9 cellular contexts compared by ENCODE assay signal in the genomic region with DNA sequence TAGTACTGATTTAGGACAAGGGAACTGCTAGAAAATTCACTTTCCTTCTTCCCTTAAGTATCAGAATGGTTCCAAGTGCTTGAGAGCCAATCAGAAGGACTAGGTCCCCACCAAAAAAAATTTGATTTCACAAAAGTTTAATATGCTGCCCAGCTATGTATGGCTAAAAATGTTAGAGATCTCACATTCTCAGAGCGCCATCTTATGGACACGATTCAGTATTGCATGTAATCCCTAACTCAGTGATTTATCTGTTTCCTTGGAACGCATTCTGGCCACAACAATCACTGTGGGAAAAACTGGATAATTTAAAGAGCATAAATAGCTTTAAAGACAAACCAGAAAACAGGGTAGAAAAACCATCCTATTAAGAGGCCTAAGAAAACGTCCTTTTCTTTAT.
DNase-seq lines count a peak whose midpoint lies in the region; ATAC-seq, FAIRE-seq and TF ChIP-seq lines count a peak whose summit lies in the region.
"Had no signal": no experiment of that assay in that cellular context is flagged by ENCODE, and none has a peak within 500 bp of the region (broad histone marks: within the 10 kb centered on the region; RNA-seq: fewer than 3 reads in every experiment).

No MANE protein-coding gene starts in this region.

- CTCF ChIA-PET in Panc1 (lab: Charles Lee): interaction anchor here (0.6 to 1.3 kb wide), 7 partner anchors 10 to 626 kb away, joined by 3 to 5 read pairs (median 4); no protein-coding TSS in a partner anchor

- DNase-seq in Ammon's horn (ENCODE audit: low spot score) (peak; percentile 49), H4 (ENCODE audit: low spot score) (peak; percentile 28), Panc1 (ENCODE audit: low read depth, low spot score) (peak; percentile 22), fibroblast of mammary gland (ENCODE audit: low read depth) (peak; percentile 63), pancreas (no peak)
- no peak for DNase-seq in effector memory CD8-positive, alpha-beta T cell
- no peak for DNase-seq in activated CD8-positive, alpha-beta memory T cell treated with anti-CD3 and anti-CD28 coated beads for 24 hours
- DNase-seq in activated naive CD4-positive, alpha-beta T cell treated with anti-CD3 and anti-CD28 coated beads, Interleukin-2, amount 50 U/mL, for 16 hours: no peak

- no peaks in the 10 kb centered on the region for H3K9me3 ChIP-seq in Panc1 (ENCODE audit: control insufficient read depth, insufficient read depth, low read depth, low read length)
- H3K9me3 ChIP-seq in pancreas: no peaks in the 10 kb centered on the region

- POLR2A ChIA-PET in Panc1 (lab: Charles Lee): no interaction called here

- 1 to 3% methylated on average over 4 of the region's 4 CpGs for WGBS in pancreas, 2 donors

- H3K36me3 ChIP-seq in Panc1 (ENCODE audit: control insufficient read depth, insufficient read depth, low read length): no peaks in the 10 kb centered on the region
- H3K36me3 ChIP-seq in pancreas: no peaks in the 10 kb centered on the region

- H3K4me1 Mint-ChIP-seq in effector memory CD8-positive, alpha-beta T cell (ENCODE audit: low read depth in 2 of 2): no peaks in the 10 kb centered on the region

- H3K36me3 Mint-ChIP-seq in effector memory CD8-positive, alpha-beta T cell (ENCODE audit: insufficient read depth): no peaks in the 10 kb centered on the region

- H3K4me1 ChIP-seq in Panc1 (ENCODE audit: control insufficient read depth, insufficient read depth, low read length) (no peaks in the 10 kb centered on the region; the same call in 1 of the 2 replicates), pancreas (peaks cover 4 to 12% (median 6%) of the 10 kb centered on the region in 3 donors)

- in situ Hi-C loops in Panc1 (cut with HindIII; ENCODE audit: low pct_unique_long_range_greater_than_20kb, low sequenced_read_pairs): no loop called here

- peak; percentile 93 for FAIRE-seq in pancreas (lab: Jason Lieb, UNC)

- no peak overlapping the region for H3K4me3 Mint-ChIP-seq in effector memory CD8-positive, alpha-beta T cell
- H3K4me3 Mint-ChIP-seq: dendritic cell treated with granulocyte-macrophage colony-stimulating factor and Interleukin-4, amounts not matched to agents 40 ng/mL and 50 ng/mL, for 4 days had no signal

- no peak overlapping the region for H3K4me3 ChIP-seq in Panc1 (ENCODE audit: low read depth in 2 of 2, low read length in 2 of 2)
- H3K4me3 ChIP-seq in fibroblast of mammary gland (ENCODE audit: control insufficient read depth, low read depth, low read length): no peak overlapping the region
- no peak overlapping the region for H3K4me3 ChIP-seq in pancreas

- no peaks in the 10 kb centered on the region for H3K9me3 Mint-ChIP-seq in effector memory CD8-positive, alpha-beta T cell
- H3K9me3 Mint-ChIP-seq: dendritic cell treated with granulocyte-macrophage colony-stimulating factor and Interleukin-4, amounts not matched to agents 40 ng/mL and 50 ng/mL, for 4 days had no signal

- H3K27ac ChIP-seq in Panc1 (ENCODE audit: low read length): no peak overlapping the region
- H3K27ac ChIP-seq in pancreas: no peak overlapping the region

- peak; percentile 71; the same call in 1 of the 2 replicates for TF ChIP-seq CTCF in Panc1 (IDR thresholded peaks at IDR 0.05)
- peak; percentile 75 for TF ChIP-seq CTCF in fibroblast of mammary gland (conservative IDR thresholded peaks at IDR 0.05; ENCODE audit: control insufficient read depth, insufficient read depth, low read depth, low read length)
- peak; percentile 52 to 72 (median 64) for TF ChIP-seq CTCF in pancreas (IDR thresholded peaks at IDR 0.05)

- no peaks in the 10 kb centered on the region for H3K27me3 Mint-ChIP-seq in effector memory CD8-positive, alpha-beta T cell
- H3K27me3 Mint-ChIP-seq: dendritic cell treated with granulocyte-macrophage colony-stimulating factor and Interleukin-4, amounts not matched to agents 40 ng/mL and 50 ng/mL, for 4 days had no signal

- no TSS peak for BruUV-seq in Panc1 (replicated peaks; lab: Mats Ljungman, UMichigan)

- no peaks in the 10 kb centered on the region for H3K27me3 ChIP-seq in Panc1 (ENCODE audit: control insufficient read depth, insufficient read depth, low read length)
- H3K27me3 ChIP-seq in pancreas: no peaks in the 10 kb centered on the region

- intact Hi-C loops in Panc1 (cut with micrococcal nuclease; ENCODE audit: unreplicated experiment): no loop called here
- intact Hi-C loops in pancreas (cut with DNase I): loop anchor here in 1 of 3 donors (10.0 kb wide), 1 partner anchor 336 kb away; no protein-coding TSS in a partner anchor

- H3K27ac Mint-ChIP-seq in effector memory CD8-positive, alpha-beta T cell: no peak overlapping the region
- H3K27ac Mint-ChIP-seq: dendritic cell treated with granulocyte-macrophage colony-stimulating factor and Interleukin-4, amounts not matched to agents 40 ng/mL and 50 ng/mL, for 4 days had no signal

- ATAC-seq in Panc1 (peak; percentile 62; the same call in 1 of the 2 replicates), pancreas (peak in 3 of 4 donors; percentile 64 to 82 (median 81))
- ATAC-seq in effector memory CD8-positive, alpha-beta T cell (replicated peaks): no peak

Comparison
In these comparisons a context has a peak if more than half of its experiments do, and no peak if none do; other contexts are left out.
1. DNase-seq: peak in Ammon's horn (single experiment), H4 (single experiment), Panc1 (single experiment) and fibroblast of mammary gland (single experiment); none in pancreas (0 of 6), effector memory CD8-positive, alpha-beta T cell (0 of 3), activated CD8-positive, alpha-beta memory T cell treated with anti-CD3 and anti-CD28 coated beads for 24 hours (single experiment) and activated naive CD4-positive, alpha-beta T cell treated with anti-CD3 and anti-CD28 coated beads, Interleukin-2, amount 50 U/mL, for 16 hours (single experiment).
2. Peak in every context shown above with its lines, with median percentiles within 50 percentile points of each other: CTCF ChIP-seq.